Comparison of ENCODE assay signal across 12 cellular contexts in genomic region chr3:152315623-152316022, GRCh38. TPM values are rescaled to one million over a fixed set of nuclear protein-coding genes. Genes with fewer than 3 reads are reported as not detected.
DNase-seq lines count a peak whose midpoint lies in the region; ATAC-seq and TF ChIP-seq lines count a peak whose summit lies in the region.
"Had no signal": no experiment of that assay in that cellular context is flagged by ENCODE, and none has a peak within 500 bp of the region (broad histone marks: within the 10 kb centered on the region; RNA-seq: fewer than 3 reads in every experiment).

No MANE protein-coding gene starts in this region.

- H3K4me1 ChIP-seq in right lobe of liver = peaks cover 0 to 39% (median 8%) of the 10 kb centered on the region in 4 donors
- peaks cover 9 to 67% (median 32%) of the 10 kb centered on the region in 4 donors for H3K4me1 ChIP-seq in transverse colon

- H3K36me3 ChIP-seq in right lobe of liver (no peaks in the 10 kb centered on the region), transverse colon (no peaks in the 10 kb centered on the region)

- DNase-seq in activated T-cell treated with anti-CD3 and anti-CD28 coated beads, Interleukin-2, amount 50 U/mL, for 72 hours = no peak
- no peak for DNase-seq in activated T-cell treated with anti-CD3 and anti-CD28 coated beads, Interleukin-2, amount 50 U/mL, for 48 hours
- no peak for DNase-seq in chondrocyte (ENCODE audit: low spot score)
- DNase-seq in right lobe of liver = no peak
- DNase-seq in transverse colon = no peak
- no peak for DNase-seq in CD14-positive monocyte (ENCODE audit: low spot score)
- no peak for DNase-seq in NCI-H1048 (lab: John Stamatoyannopoulos, UW)
- DNase-seq: activated naive CD8-positive, alpha-beta T cell treated with anti-CD3 and anti-CD28 coated beads, Interleukin-2, amount 10 ng/mL, durations not matched to agents 7 days and 5 days; EL; NCI-H526 had no signal

- H3K9me3 Mint-ChIP-seq in activated T-cell treated with anti-CD3 and anti-CD28 coated beads, Interleukin-2, amount 50 U/mL, for 72 hours = no peaks in the 10 kb centered on the region
- no peaks in the 10 kb centered on the region for H3K9me3 Mint-ChIP-seq in chondrocyte (ENCODE audit: low read depth)
- H3K9me3 Mint-ChIP-seq in CD14-positive monocyte = peaks cover 0 to 2% (median 0%) of the 10 kb centered on the region in 7 donors
- H3K9me3 Mint-ChIP-seq: activated naive CD8-positive, alpha-beta T cell treated with anti-CD3 and anti-CD28 coated beads, Interleukin-2, amount 10 ng/mL, durations not matched to agents 7 days and 5 days had no signal

- H3K4me1 Mint-ChIP-seq in activated T-cell treated with anti-CD3 and anti-CD28 coated beads, Interleukin-2, amount 50 U/mL, for 72 hours (ENCODE audit: low read depth) = peaks cover 83% of the 10 kb centered on the region
- H3K4me1 Mint-ChIP-seq in chondrocyte (ENCODE audit: low read depth) (peaks cover 52% of the 10 kb centered on the region), CD14-positive monocyte (peaks cover 39% of the 10 kb centered on the region)

- TF ChIP-seq POLR2A in right lobe of liver (IDR thresholded peaks at IDR 0.05) = no peak
- TF ChIP-seq POLR2A in transverse colon (IDR thresholded peaks at IDR 0.05) = no peak

- H3K9me3 ChIP-seq in right lobe of liver (no peaks in the 10 kb centered on the region), transverse colon (no peaks in the 10 kb centered on the region)

- H3K4me3 ChIP-seq in right lobe of liver = no peak overlapping the region
- no peak overlapping the region for H3K4me3 ChIP-seq in transverse colon

- H3K27ac ChIP-seq in right lobe of liver = peak overlapping the region; percentile 42 to 72 (median 59)
- peak overlapping the region; percentile 37 to 69 (median 59) for H3K27ac ChIP-seq in transverse colon
- H3K27ac ChIP-seq: VCaP had no signal

- no peak for TF ChIP-seq EP300 in transverse colon (IDR thresholded peaks at IDR 0.05; ENCODE audit: low read depth)

- H3K4me3 Mint-ChIP-seq in activated T-cell treated with anti-CD3 and anti-CD28 coated beads, Interleukin-2, amount 50 U/mL, for 72 hours = peak overlapping the region; percentile 25 to 57
- no peak overlapping the region for H3K4me3 Mint-ChIP-seq in chondrocyte (ENCODE audit: unreplicated experiment)
- no peak overlapping the region for H3K4me3 Mint-ChIP-seq in CD14-positive monocyte
- H3K4me3 Mint-ChIP-seq: activated naive CD8-positive, alpha-beta T cell treated with anti-CD3 and anti-CD28 coated beads, Interleukin-2, amount 10 ng/mL, durations not matched to agents 7 days and 5 days had no signal

- peaks cover 2 to 11% of the 10 kb centered on the region in 2 donors for H3K36me3 Mint-ChIP-seq in activated T-cell treated with anti-CD3 and anti-CD28 coated beads, Interleukin-2, amount 50 U/mL, for 72 hours (ENCODE audit: insufficient read depth in 2 of 2)
- H3K36me3 Mint-ChIP-seq in chondrocyte (ENCODE audit: low read depth) (peaks cover 6% of the 10 kb centered on the region), CD14-positive monocyte (peaks cover 4 to 34% of the 10 kb centered on the region in 2 donors)

- in situ Hi-C loops in transverse colon (cut with MboI; ENCODE audit: low pct_ligation_motif_present in 1 of 4, low pct_unique_long_range_greater_than_20kb in 1 of 4, low sequenced_read_pairs in 3 of 4) = no loop called here

- no peaks in the 10 kb centered on the region for H3K27me3 Mint-ChIP-seq in activated T-cell treated with anti-CD3 and anti-CD28 coated beads, Interleukin-2, amount 50 U/mL, for 72 hours (ENCODE audit: low read depth)
- H3K27me3 Mint-ChIP-seq in chondrocyte (ENCODE audit: low read depth) (no peaks in the 10 kb centered on the region), CD14-positive monocyte (ENCODE audit: low read depth in 3 of 3) (no peaks in the 10 kb centered on the region)
- H3K27me3 Mint-ChIP-seq: activated naive CD8-positive, alpha-beta T cell treated with anti-CD3 and anti-CD28 coated beads, Interleukin-2, amount 10 ng/mL, durations not matched to agents 7 days and 5 days had no signal

- WGBS in right lobe of liver (ENCODE audit: insufficient coverage, low coverage, low lambda C conversion rate, missing lambda C conversion rate) = 42% methylated on average over 6 of the region's 6 CpGs
- WGBS in transverse colon (ENCODE audit: low coverage in 1 of 2), 2 donors = 53 to 74% methylated on average over 6 of the region's 6 CpGs

- H3K27me3 ChIP-seq in right lobe of liver (no peaks in the 10 kb centered on the region), transverse colon (no peaks in the 10 kb centered on the region)

- intact Hi-C loops in right lobe of liver (cut with DNase I) = no loop called here
- intact Hi-C loops in transverse colon (cut with DNase I; ENCODE audit: low total_unique reads) = no loop called here
- intact Hi-C loops in CD14-positive monocyte (cut with micrococcal nuclease) = no loop called here

- peak overlapping the region; percentile 66 for H3K27ac Mint-ChIP-seq in activated T-cell treated with anti-CD3 and anti-CD28 coated beads, Interleukin-2, amount 50 U/mL, for 72 hours
- H3K27ac Mint-ChIP-seq in chondrocyte (ENCODE audit: unreplicated experiment) (peak overlapping the region; percentile 67), CD14-positive monocyte (peak overlapping the region in 3 of 7 donors; percentile 43 to 69 (median 56))
- H3K27ac Mint-ChIP-seq: activated naive CD8-positive, alpha-beta T cell treated with anti-CD3 and anti-CD28 coated beads, Interleukin-2, amount 10 ng/mL, durations not matched to agents 7 days and 5 days had no signal

- TF ChIP-seq CTCF in chondrocyte (IDR thresholded peaks at IDR 0.05) (no peak), right lobe of liver (IDR thresholded peaks at IDR 0.05) (no peak), transverse colon (IDR thresholded peaks at IDR 0.05) (no peak), CD14-positive monocyte (IDR thresholded peaks at IDR 0.05) (no peak)

- no peak for ATAC-seq in activated T-cell treated with anti-CD3 and anti-CD28 coated beads, Interleukin-2, amount 50 U/mL, for 72 hours (replicated peaks in 1 of 2)
- ATAC-seq in right lobe of liver = peak; percentile 62 to 80 (median 67)
- ATAC-seq in GM18870 (IDR thresholded peaks at IDR 0.05; ENCODE audit: unreplicated experiment) = no peak

RNA-seq across cellular contexts. Expression of gene MBNL1, which starts 46.9 kb away (rescaled TPM):
- 100 to 1,000 TPM; 299 to 323 TPM for total RNA-seq in activated T-cell treated with anti-CD3 and anti-CD28 coated beads, Interleukin-2, amount 50 U/mL, for 72 hours
- 164 to 177 TPM (median 166 TPM) in 3 replicates for total RNA-seq in chondrocyte
- total RNA-seq in right lobe of liver = 10 to 100 TPM; 49.9 to 89.6 (median 63.2) TPM
- total RNA-seq in transverse colon = 100 to 1,000 TPM; 232 to 658 (median 509) TPM
- polyA plus RNA-seq in CD14-positive monocyte = 100 to 1,000 TPM; 191 to 204 TPM

Comparison
In these comparisons a context has a peak if more than half of its experiments do, and no peak if none do; other contexts are left out.
1. ATAC-seq: peak in right lobe of liver (4 of 4); none in activated T-cell treated with anti-CD3 and anti-CD28 coated beads, Interleukin-2, amount 50 U/mL, for 72 hours (0 of 2) and GM18870 (single experiment).
2. H3K4me3 Mint-ChIP-seq: peak in activated T-cell treated with anti-CD3 and anti-CD28 coated beads, Interleukin-2, amount 50 U/mL, for 72 hours (2 of 2); none in chondrocyte (single experiment) and CD14-positive monocyte (0 of 2).